10 cellular contexts compared by ENCODE assay signal in genomic region chr13:51935326-51936171, GRCh38.
A peak's percentile ranks its signal among the peaks of the same experiment; 100 is the strongest.
DNase-seq lines count a peak whose midpoint lies in the region; ATAC-seq and TF ChIP-seq lines count a peak whose summit lies in the region.
"Had no signal": no experiment of that assay in that cellular context is flagged by ENCODE, and none has a peak within 500 bp of the region (broad histone marks: within the 10 kb centered on the region; RNA-seq: fewer than 3 reads in every experiment).

No MANE protein-coding gene starts in this region.

- TF ChIP-seq CTCF in LNCaP clone FGC (IDR thresholded peaks at IDR 0.05; ENCODE audit: control insufficient read depth, extremely low read depth, insufficient read depth), result peak; percentile 49
- peak; percentile 43 for TF ChIP-seq CTCF in colonic mucosa (IDR thresholded peaks at IDR 0.05)
- TF ChIP-seq CTCF in nephron progenitor cell (IDR thresholded peaks at IDR 0.05), result peak; percentile 39

- no peak for ATAC-seq in GM21526 (IDR thresholded peaks at IDR 0.05; ENCODE audit: low FRiP score, unreplicated experiment)

- peak; percentile 45 for DNase-seq in ELF-1 (ENCODE audit: low read depth, low spot score)
- no peak for DNase-seq in LNCaP clone FGC (ENCODE audit: low read depth)
- DNase-seq in colonic mucosa, result peak; percentile 52
- DNase-seq in nephron progenitor cell, result peak; percentile 26
- DNase-seq in T-helper 9 cell, result no peak
- no peak for DNase-seq in NCI-H1436 (lab: John Stamatoyannopoulos, UW)
- DNase-seq in anterior cingulate cortex (lab: John Stamatoyannopoulos, UW), result no peak
- DNase-seq: activated gamma-delta T cell, NCI-H1694 had no signal

- no peak overlapping the region for H3K27ac Mint-ChIP-seq in nephron progenitor cell

- H3K9me3 Mint-ChIP-seq in nephron progenitor cell, result no peaks in the 10 kb centered on the region

- no peak overlapping the region for H3K9ac ChIP-seq in colonic mucosa (ENCODE audit: low read depth in 2 of 2, low read length in 2 of 2)

- no peak overlapping the region for H3K4me3 ChIP-seq in LNCaP clone FGC (ENCODE audit: low read depth, low read length)
- no peak overlapping the region for H3K4me3 ChIP-seq in colonic mucosa

- intact Hi-C loops in colonic mucosa (cut with DNase I), result loop anchor here (5.0 kb wide), 1 partner anchor 192 kb away; the partner anchor contains the start of gene NEK5

- H3K36me3 ChIP-seq in colonic mucosa, result no peaks in the 10 kb centered on the region

- no peak overlapping the region for H3K27ac ChIP-seq in colonic mucosa

- no peaks in the 10 kb centered on the region for H3K9me3 ChIP-seq in colonic mucosa

- no peaks in the 10 kb centered on the region for H3K4me1 ChIP-seq in colonic mucosa

- H3K27me3 ChIP-seq in colonic mucosa, result no peaks in the 10 kb centered on the region

- no peak overlapping the region for H3K4me3 Mint-ChIP-seq in nephron progenitor cell

- H3K36me3 Mint-ChIP-seq in nephron progenitor cell (ENCODE audit: low read depth), result no peaks in the 10 kb centered on the region

- H3K27me3 Mint-ChIP-seq in nephron progenitor cell (ENCODE audit: low read depth, poor library complexity), result no peaks in the 10 kb centered on the region

- H3K4me1 Mint-ChIP-seq in nephron progenitor cell, result peaks cover 5% of the 10 kb centered on the region

Comparison
In these comparisons a context has a peak if more than half of its experiments do, and no peak if none do; other contexts are left out.
1. DNase-seq: peak in ELF-1 (single experiment), colonic mucosa (single experiment) and nephron progenitor cell (single experiment); none in LNCaP clone FGC (single experiment), T-helper 9 cell (single experiment), NCI-H1436 (single experiment) and anterior cingulate cortex (0 of 58).
2. Peak in every context shown above with its lines, with median percentiles within 50 percentile points of each other: CTCF ChIP-seq.